ENCODE assay signal across 1 cellular context in the genomic region with DNA sequence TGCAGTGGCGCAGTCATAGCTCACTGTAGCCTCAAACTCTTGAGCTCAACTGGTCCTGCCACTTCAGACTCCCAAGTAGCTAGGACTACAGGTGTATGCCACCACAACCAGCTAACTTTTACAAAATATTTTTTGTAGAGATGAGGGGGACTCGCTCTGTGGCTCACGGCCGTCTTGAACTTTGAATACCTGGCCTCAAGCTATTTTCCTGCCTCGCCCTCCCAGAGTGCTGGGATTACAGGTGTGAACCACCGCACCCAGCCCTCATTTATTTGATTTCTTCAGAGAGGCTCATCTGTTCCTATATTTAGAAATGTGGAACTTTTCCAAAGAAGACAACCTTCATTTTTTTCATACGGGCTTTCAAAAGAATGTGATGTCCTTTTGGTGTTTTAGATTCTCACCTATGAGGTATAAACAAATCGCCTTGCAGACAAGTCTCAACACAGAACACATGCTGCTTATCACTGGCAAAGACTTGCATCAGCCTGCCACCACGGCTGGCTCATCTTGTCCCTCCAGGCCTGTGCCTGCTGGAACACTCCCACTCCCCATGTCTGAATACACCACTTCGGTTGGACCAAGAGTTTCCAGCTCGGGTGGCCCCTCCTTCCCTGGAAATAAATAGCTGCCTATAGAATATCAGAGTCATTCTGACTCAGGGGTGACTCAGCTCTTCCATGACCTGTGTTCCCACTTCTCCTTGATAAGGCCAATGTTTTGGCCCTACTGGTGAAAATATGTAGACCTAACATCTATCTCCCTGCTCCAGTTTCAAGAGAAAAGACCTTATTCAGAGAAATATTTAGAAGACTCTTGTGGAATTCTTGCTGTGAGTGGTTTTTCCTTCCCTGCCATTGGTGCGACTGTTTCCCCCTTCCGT.
TF ChIP-seq lines count a peak whose summit lies in the region.

No MANE protein-coding gene starts in this region.

TF ChIP-seq in K562, 482 proteins besides CTCF, POLR2A, EP300 and RAD21 (continued from another document):
- TF ChIP-seq, protein P1, sequence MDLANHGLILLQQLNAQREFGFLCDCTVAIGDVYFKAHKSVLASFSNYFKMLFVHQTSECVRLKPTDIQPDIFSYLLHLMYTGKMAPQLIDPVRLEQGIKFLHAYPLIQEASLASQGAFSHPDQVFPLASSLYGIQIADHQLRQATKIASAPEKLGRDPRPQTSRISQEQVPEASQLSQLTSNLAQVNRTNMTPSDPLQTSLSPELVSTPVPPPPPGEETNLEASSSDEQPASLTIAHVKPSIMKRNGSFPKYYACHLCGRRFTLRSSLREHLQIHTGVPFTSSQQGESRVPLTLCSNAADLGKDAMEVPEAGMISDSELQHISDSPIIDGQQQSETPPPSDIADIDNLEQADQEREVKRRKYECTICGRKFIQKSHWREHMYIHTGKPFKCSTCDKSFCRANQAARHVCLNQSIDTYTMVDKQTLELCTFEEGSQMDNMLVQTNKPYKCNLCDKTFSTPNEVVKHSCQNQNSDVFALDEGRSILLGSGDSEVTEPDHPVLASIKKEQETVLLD (IDR thresholded peaks at IDR 0.05), result no peak
- TF ChIP-seq SAFB2 (IDR thresholded peaks at IDR 0.05; ENCODE audit: borderline replicate concordance, low read depth, low read length, severe bottlenecking), result no peak
- TF ChIP-seq ZNF23 (CRISPR knock-in tag; IDR thresholded peaks at IDR 0.05), result peak; percentile 81; the same call in 1 of the 2 replicates
- TF ChIP-seq HNRNPK (IDR thresholded peaks at IDR 0.05; ENCODE audit: low read depth, low read length, poor library complexity, severe bottlenecking), result no peak
- TF ChIP-seq GTF2A2 (tag; IDR thresholded peaks at IDR 0.05), result no peak; the same call in 1 of the 2 replicates
- TF ChIP-seq, protein P2, sequence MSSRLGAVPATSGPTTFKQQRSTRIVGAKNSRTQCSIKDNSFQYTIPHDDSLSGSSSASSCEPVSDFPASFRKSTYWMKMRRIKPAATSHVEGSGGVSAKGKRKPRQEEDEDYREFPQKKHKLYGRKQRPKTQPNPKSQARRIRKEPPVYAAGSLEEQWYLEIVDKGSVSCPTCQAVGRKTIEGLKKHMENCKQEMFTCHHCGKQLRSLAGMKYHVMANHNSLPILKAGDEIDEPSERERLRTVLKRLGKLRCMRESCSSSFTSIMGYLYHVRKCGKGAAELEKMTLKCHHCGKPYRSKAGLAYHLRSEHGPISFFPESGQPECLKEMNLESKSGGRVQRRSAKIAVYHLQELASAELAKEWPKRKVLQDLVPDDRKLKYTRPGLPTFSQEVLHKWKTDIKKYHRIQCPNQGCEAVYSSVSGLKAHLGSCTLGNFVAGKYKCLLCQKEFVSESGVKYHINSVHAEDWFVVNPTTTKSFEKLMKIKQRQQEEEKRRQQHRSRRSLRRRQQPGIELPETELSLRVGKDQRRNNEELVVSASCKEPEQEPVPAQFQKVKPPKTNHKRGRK (tag; IDR thresholded peaks at IDR 0.05), result no peak
- TF ChIP-seq MTA3 (IDR thresholded peaks at IDR 0.05; ENCODE audit: borderline replicate concordance), result no peak
- no peak for TF ChIP-seq ZNF764 (CRISPR knock-in tag; IDR thresholded peaks at IDR 0.05; ENCODE audit: low read depth)
- TF ChIP-seq ZNF143 (CRISPR knock-in tag; IDR thresholded peaks at IDR 0.05), result no peak
- TF ChIP-seq PHB2 (IDR thresholded peaks at IDR 0.05; ENCODE audit: low read depth), result no peak
- peak; percentile 98 for TF ChIP-seq ZNF175 (CRISPR knock-in tag; IDR thresholded peaks at IDR 0.05; ENCODE audit: low read depth)
- TF ChIP-seq ZNF445 (CRISPR knock-in tag; IDR thresholded peaks at IDR 0.05; ENCODE audit: low read depth), result no peak
- TF ChIP-seq, protein P3, sequence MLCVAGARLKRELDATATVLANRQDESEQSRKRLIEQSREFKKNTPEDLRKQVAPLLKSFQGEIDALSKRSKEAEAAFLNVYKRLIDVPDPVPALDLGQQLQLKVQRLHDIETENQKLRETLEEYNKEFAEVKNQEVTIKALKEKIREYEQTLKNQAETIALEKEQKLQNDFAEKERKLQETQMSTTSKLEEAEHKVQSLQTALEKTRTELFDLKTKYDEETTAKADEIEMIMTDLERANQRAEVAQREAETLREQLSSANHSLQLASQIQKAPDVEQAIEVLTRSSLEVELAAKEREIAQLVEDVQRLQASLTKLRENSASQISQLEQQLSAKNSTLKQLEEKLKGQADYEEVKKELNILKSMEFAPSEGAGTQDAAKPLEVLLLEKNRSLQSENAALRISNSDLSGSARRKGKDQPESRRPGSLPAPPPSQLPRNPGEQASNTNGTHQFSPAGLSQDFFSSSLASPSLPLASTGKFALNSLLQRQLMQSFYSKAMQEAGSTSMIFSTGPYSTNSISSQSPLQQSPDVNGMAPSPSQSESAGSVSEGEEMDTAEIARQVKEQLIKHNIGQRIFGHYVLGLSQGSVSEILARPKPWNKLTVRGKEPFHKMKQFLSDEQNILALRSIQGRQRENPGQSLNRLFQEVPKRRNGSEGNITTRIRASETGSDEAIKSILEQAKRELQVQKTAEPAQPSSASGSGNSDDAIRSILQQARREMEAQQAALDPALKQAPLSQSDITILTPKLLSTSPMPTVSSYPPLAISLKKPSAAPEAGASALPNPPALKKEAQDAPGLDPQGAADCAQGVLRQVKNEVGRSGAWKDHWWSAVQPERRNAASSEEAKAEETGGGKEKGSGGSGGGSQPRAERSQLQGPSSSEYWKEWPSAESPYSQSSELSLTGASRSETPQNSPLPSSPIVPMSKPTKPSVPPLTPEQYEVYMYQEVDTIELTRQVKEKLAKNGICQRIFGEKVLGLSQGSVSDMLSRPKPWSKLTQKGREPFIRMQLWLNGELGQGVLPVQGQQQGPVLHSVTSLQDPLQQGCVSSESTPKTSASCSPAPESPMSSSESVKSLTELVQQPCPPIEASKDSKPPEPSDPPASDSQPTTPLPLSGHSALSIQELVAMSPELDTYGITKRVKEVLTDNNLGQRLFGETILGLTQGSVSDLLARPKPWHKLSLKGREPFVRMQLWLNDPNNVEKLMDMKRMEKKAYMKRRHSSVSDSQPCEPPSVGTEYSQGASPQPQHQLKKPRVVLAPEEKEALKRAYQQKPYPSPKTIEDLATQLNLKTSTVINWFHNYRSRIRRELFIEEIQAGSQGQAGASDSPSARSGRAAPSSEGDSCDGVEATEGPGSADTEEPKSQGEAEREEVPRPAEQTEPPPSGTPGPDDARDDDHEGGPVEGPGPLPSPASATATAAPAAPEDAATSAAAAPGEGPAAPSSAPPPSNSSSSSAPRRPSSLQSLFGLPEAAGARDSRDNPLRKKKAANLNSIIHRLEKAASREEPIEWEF (CRISPR knock-in tag; IDR thresholded peaks at IDR 0.05), result peak; percentile 91; the same call in 1 of the 2 replicates
- no peak for TF ChIP-seq ZNF57 (CRISPR knock-in tag; IDR thresholded peaks at IDR 0.05)
- TF ChIP-seq PCBP2 (IDR thresholded peaks at IDR 0.05; ENCODE audit: low read depth, low read length, poor library complexity, severe bottlenecking), result no peak
- TF ChIP-seq E2F3 (CRISPR knock-in tag; IDR thresholded peaks at IDR 0.05), result peak; percentile 55; the same call in 1 of the 2 replicates
- TF ChIP-seq, protein P4, sequence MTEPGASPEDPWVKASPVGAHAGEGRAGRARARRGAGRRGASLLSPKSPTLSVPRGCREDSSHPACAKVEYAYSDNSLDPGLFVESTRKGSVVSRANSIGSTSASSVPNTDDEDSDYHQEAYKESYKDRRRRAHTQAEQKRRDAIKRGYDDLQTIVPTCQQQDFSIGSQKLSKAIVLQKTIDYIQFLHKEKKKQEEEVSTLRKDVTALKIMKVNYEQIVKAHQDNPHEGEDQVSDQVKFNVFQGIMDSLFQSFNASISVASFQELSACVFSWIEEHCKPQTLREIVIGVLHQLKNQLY (CRISPR knock-in tag; conservative IDR thresholded peaks at IDR 0.05), result no peak
- TF ChIP-seq MAFG (tag; conservative IDR thresholded peaks at IDR 0.05), result peak; percentile 100
- no peak for TF ChIP-seq FOXA1 (IDR thresholded peaks at IDR 0.05; ENCODE audit: borderline replicate concordance)
- no peak for TF ChIP-seq SMARCE1 (IDR thresholded peaks at IDR 0.05)
